ENCODE assay signal across 8 cellular contexts in the genomic region with DNA sequence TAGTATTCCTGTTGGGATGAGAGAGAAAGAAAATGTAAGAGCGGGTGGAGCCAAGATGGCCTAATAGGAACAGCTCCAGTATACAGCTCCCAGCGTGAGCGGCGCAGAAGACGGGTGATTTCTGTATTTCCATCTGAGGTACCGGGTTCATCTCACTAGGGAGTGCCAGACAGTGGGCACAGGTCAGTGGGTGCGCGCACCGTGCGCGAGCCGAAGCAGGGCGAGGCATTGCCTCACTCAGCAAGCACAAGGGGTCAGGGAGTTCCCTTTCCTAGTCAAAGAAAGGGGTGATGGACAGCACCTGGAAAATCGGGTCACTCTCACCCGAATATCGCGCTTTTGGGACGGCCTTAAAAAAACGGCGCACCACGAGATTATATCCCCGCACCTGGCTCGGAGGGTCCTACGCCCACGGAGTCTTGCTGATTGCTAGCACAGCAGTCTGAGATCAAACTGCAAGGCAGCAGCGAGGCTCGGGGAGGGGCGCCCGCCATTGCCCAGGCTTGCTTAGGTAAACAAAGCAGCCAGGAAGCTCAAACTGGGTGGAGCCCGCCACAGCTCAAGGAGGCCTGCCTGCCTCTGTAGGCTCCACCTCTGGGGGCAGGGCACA.
A peak's percentile ranks its signal among the peaks of the same experiment; 100 is the strongest.
DNase-seq lines count a peak whose midpoint lies in the region; ATAC-seq and TF ChIP-seq lines count a peak whose summit lies in the region.
"Not testable (repeated sequence)": the region's sequence is repeated elsewhere in the genome, so short reads cannot be mapped to it uniquely, and the experiment has no call there.

No MANE protein-coding gene starts in this region.

- peak overlapping the region; percentile 56 for H2AFZ ChIP-seq in hepatocyte

- peak overlapping the region; percentile 60 to 94 (median 83) for H3K4me3 Mint-ChIP-seq in CD8-positive, alpha-beta memory T cell
- peak overlapping the region; percentile 58 for H3K4me3 Mint-ChIP-seq in chondrocyte (ENCODE audit: unreplicated experiment)
- H3K4me3 Mint-ChIP-seq in nephron: peak overlapping the region; percentile 70 to 83 (median 82)

- H3K27me3 ChIP-seq in CD8-positive, alpha-beta memory T cell (ENCODE audit: insufficient read depth, low read length, poor library complexity, severe bottlenecking); Panc1 (ENCODE audit: control insufficient read depth, insufficient read depth, low read length); hepatocyte; stomach: not testable (repeated sequence)

- peaks cover 0 to 11% (median 0%) of the 10 kb centered on the region in 3 donors for H3K4me1 Mint-ChIP-seq in CD8-positive, alpha-beta memory T cell
- not testable (repeated sequence) for H3K4me1 Mint-ChIP-seq in chondrocyte (ENCODE audit: low read depth); nephron

- not testable (repeated sequence) for TF ChIP-seq POLR2A in stomach (IDR thresholded peaks at IDR 0.05)

- H3K27me3 Mint-ChIP-seq in CD8-positive, alpha-beta memory T cell; chondrocyte (ENCODE audit: low read depth); nephron (ENCODE audit: low read depth): not testable (repeated sequence)

- not testable (repeated sequence) for H3K27ac ChIP-seq in CD8-positive, alpha-beta memory T cell (ENCODE audit: low read depth, low read length)
- H3K27ac ChIP-seq in Panc1 (ENCODE audit: low read length): peak overlapping the region; percentile 57; the same call in 1 of the 2 replicates
- H3K27ac ChIP-seq in hepatocyte: peak overlapping the region; percentile 75
- peak overlapping the region in 4 of 5 donors; percentile 22 to 55 (median 36) for H3K27ac ChIP-seq in stomach

- TF ChIP-seq CTCF in LNCaP clone FGC (IDR thresholded peaks at IDR 0.05; ENCODE audit: control insufficient read depth, extremely low read depth, insufficient read depth); Panc1 (IDR thresholded peaks at IDR 0.05); chondrocyte (IDR thresholded peaks at IDR 0.05); hepatocyte (IDR thresholded peaks at IDR 0.05; ENCODE audit: poor library complexity); nephron (IDR thresholded peaks at IDR 0.05; ENCODE audit: unreplicated experiment in 3 of 3); stomach (IDR thresholded peaks at IDR 0.05): not testable (repeated sequence)

- POLR2A ChIA-PET in CD8-positive, alpha-beta memory T cell (lab: Charles Lee); Panc1 (lab: Charles Lee): not testable (repeated sequence)

- H3K36me3 ChIP-seq in CD8-positive, alpha-beta memory T cell (ENCODE audit: insufficient read depth, low read length); Panc1 (ENCODE audit: control insufficient read depth, insufficient read depth, low read length); hepatocyte (replicated peaks; ENCODE audit: insufficient read depth, low read depth); stomach: not testable (repeated sequence)

- peak overlapping the region in 7 of 8 donors; percentile 49 to 94 (median 88) for H3K27ac Mint-ChIP-seq in CD8-positive, alpha-beta memory T cell
- not testable (repeated sequence) for H3K27ac Mint-ChIP-seq in chondrocyte (ENCODE audit: unreplicated experiment)
- peak overlapping the region in 2 of 3 experiments; percentile 42 to 87 for H3K27ac Mint-ChIP-seq in nephron

- H3K79me2 ChIP-seq in hepatocyte: not testable (repeated sequence)

- ATAC-seq in Panc1: peak; percentile 62; the same call in 1 of the 2 replicates

- 50% methylated on average over 26 of the region's 30 CpGs for WGBS in hepatocyte (ENCODE audit: low lambda C conversion rate, missing lambda C conversion rate)
- 26 to 74% (median 52%) methylated on average over 19 to 30 of the region's 30 CpGs for WGBS in stomach, 5 donors

- CTCF ChIA-PET in CD8-positive, alpha-beta memory T cell (lab: Charles Lee); Panc1 (lab: Charles Lee): not testable (repeated sequence)

- H4K20me1 ChIP-seq in hepatocyte (ENCODE audit: insufficient read depth, poor library complexity, severe bottlenecking): not testable (repeated sequence)

- H3K9me3 ChIP-seq in CD8-positive, alpha-beta memory T cell (ENCODE audit: low read length); Panc1 (ENCODE audit: control insufficient read depth, insufficient read depth, low read depth, low read length); hepatocyte (ENCODE audit: low read depth); stomach: not testable (repeated sequence)

- DNase-seq in CD8-positive, alpha-beta memory T cell: peak in 3 of 5 donors; percentile 18 to 58 (median 57)
- not testable (repeated sequence) for DNase-seq in LNCaP clone FGC (ENCODE audit: low read depth); Panc1 (ENCODE audit: low read depth, low spot score); chondrocyte (ENCODE audit: low spot score); hepatocyte (ENCODE audit: low spot score)
- DNase-seq in activated T-cell treated with anti-CD3 and anti-CD28 coated beads for 48 hours (ENCODE audit: low read depth) (peak; percentile 3), stomach (peak; percentile 26)

- intact Hi-C loops in Panc1 (cut with micrococcal nuclease; ENCODE audit: unreplicated experiment); stomach (cut with DNase I; ENCODE audit: low total_unique reads): not testable (repeated sequence)

- not testable (repeated sequence) for H3K9me2 ChIP-seq in hepatocyte (replicated peaks; ENCODE audit: insufficient read depth)

- not testable (repeated sequence) for H3K36me3 Mint-ChIP-seq in CD8-positive, alpha-beta memory T cell; chondrocyte (ENCODE audit: low read depth)
- H3K36me3 Mint-ChIP-seq in nephron (ENCODE audit: low read depth): peaks cover 19% of the 10 kb centered on the region

- not testable (repeated sequence) for H3K9me3 Mint-ChIP-seq in CD8-positive, alpha-beta memory T cell
- peaks cover 12% of the 10 kb centered on the region for H3K9me3 Mint-ChIP-seq in chondrocyte (ENCODE audit: low read depth)
- peaks cover 18% of the 10 kb centered on the region for H3K9me3 Mint-ChIP-seq in nephron

- BruUV-seq in Panc1 (replicated peaks; lab: Mats Ljungman, UMichigan): not testable (repeated sequence)

- H3K4me2 ChIP-seq in hepatocyte: peak overlapping the region; percentile 72

- not testable (repeated sequence) for H3K4me3 ChIP-seq in CD8-positive, alpha-beta memory T cell (ENCODE audit: low read length); hepatocyte
- peak overlapping the region; percentile 51 for H3K4me3 ChIP-seq in LNCaP clone FGC (ENCODE audit: low read depth, low read length)
- H3K4me3 ChIP-seq in Panc1 (ENCODE audit: low read depth in 2 of 2, low read length in 2 of 2): peak overlapping the region; percentile 37 to 52
- H3K4me3 ChIP-seq in stomach: peak overlapping the region; percentile 23 to 46 (median 34)

- H3K4me1 ChIP-seq in CD8-positive, alpha-beta memory T cell (ENCODE audit: insufficient read depth, low read length); Panc1 (ENCODE audit: control insufficient read depth, insufficient read depth, low read length); hepatocyte (ENCODE audit: insufficient read depth); stomach: not testable (repeated sequence)

- in situ Hi-C loops in Panc1 (cut with HindIII; ENCODE audit: low pct_unique_long_range_greater_than_20kb, low sequenced_read_pairs): not testable (repeated sequence)

- TF ChIP-seq EP300 in stomach (IDR thresholded peaks at IDR 0.05): not testable (repeated sequence)
